Comparison of ENCODE assay signal across 8 cellular contexts in genomic region chr17:32936894-32937500, GRCh38. TPM values are rescaled to one million over a fixed set of nuclear protein-coding genes. Genes with fewer than 3 reads are reported as not detected.
A peak's percentile ranks its signal among the peaks of the same experiment; 100 is the strongest.
DNase-seq lines count a peak whose midpoint lies in the region; ATAC-seq and TF ChIP-seq lines count a peak whose summit lies in the region.

No MANE protein-coding gene starts in this region.

- H3K79me2 ChIP-seq in Loucy (ENCODE audit: insufficient read depth, low read length) (no peaks in the 10 kb centered on the region), mammary epithelial cell (ENCODE audit: insufficient read depth, low read length) (no peaks in the 10 kb centered on the region)

- H2AFZ ChIP-seq in Loucy (ENCODE audit: low read length): peak overlapping the region; percentile 85
- H2AFZ ChIP-seq in mammary epithelial cell (ENCODE audit: low read depth, low read length): peak overlapping the region; percentile 72

- H3K27me3 ChIP-seq in Loucy (ENCODE audit: insufficient read depth, low read length, poor library complexity, severe bottlenecking): no peaks in the 10 kb centered on the region
- no peaks in the 10 kb centered on the region for H3K27me3 ChIP-seq in mammary epithelial cell (ENCODE audit: insufficient read depth, low read length)

- peak overlapping the region; percentile 43 for H3K27ac ChIP-seq in mammary epithelial cell (ENCODE audit: insufficient read depth, low read depth, low read length)

- TF ChIP-seq CTCF in Loucy (conservative IDR thresholded peaks at IDR 0.05; ENCODE audit: low read length) (peak; percentile 81), WI38 (IDR thresholded peaks at IDR 0.05; ENCODE audit: low read depth, low read length) (peak; percentile 69), mammary epithelial cell (conservative IDR thresholded peaks at IDR 0.05 in 1 of 2, IDR thresholded peaks at IDR 0.05 in 1 of 2; ENCODE audit: extremely low read depth in 1 of 2, insufficient read depth in 1 of 2, low read depth in 1 of 2, low read length in 2 of 2) (peak; percentile 77 to 81)

- H3K4me1 ChIP-seq in Loucy (ENCODE audit: insufficient read depth, low read length, poor library complexity, severe bottlenecking) (no peaks in the 10 kb centered on the region), mammary epithelial cell (ENCODE audit: insufficient read depth, low read length) (peaks cover 17% of the 10 kb centered on the region)

- no TSS peak for BruUV-seq in mammary epithelial cell (replicated peaks; lab: Mats Ljungman, UMichigan)

- dilution Hi-C loops in mammary epithelial cell (cut with HindIII; ENCODE audit: low sequenced_read_pairs): loop anchor here (10.0 kb wide), 1 partner anchor 62 kb away; the partner anchor contains the start of gene MYO1D

- DNase-seq in EL: peak; percentile 67
- DNase-seq in mammary epithelial cell: peak; percentile 59
- peak; percentile 72 for DNase-seq in iris pigment epithelial cell (ENCODE audit: low read depth)
- DNase-seq in stimulated activated CD4-positive, alpha-beta T cell treated with anti-CD3 and anti-CD28 coated beads, Interleukin-15, amount 100 ng/mL, for 24 hours: peak; percentile 81

- 0 out of 2 replicates have a peak, but pooled peaks cover 4% of the 10 kb centered on the region for H3K9me3 ChIP-seq in Loucy (ENCODE audit: insufficient read depth, low read depth, low read length)
- no peaks in the 10 kb centered on the region for H3K9me3 ChIP-seq in mammary epithelial cell (replicated peaks; ENCODE audit: insufficient read depth, low read length)

- intact Hi-C loops in mammary epithelial cell (cut with micrococcal nuclease): loop anchor here (1.0 to 10.0 kb wide), 3 partner anchors 60 to 348 kb away; partner anchors contain the start of gene MYO1D

- H3K4me3 ChIP-seq in Loucy (ENCODE audit: low read length, poor library complexity, severe bottlenecking): no peak overlapping the region
- H3K4me3 ChIP-seq in WI38 (ENCODE audit: low read depth, low read length): no peak overlapping the region
- no peak overlapping the region for H3K4me3 ChIP-seq in mammary epithelial cell (replicated peaks in 1 of 3; ENCODE audit: insufficient read depth in 1 of 3, low read depth in 2 of 3, low read length in 3 of 3)

- WGBS in mammary epithelial cell (ENCODE audit: low coverage, missing lambda C conversion rate): 7% methylated on average over 14 of the region's 14 CpGs

- H3K36me3 ChIP-seq in Loucy (ENCODE audit: insufficient read depth, low read length): no peaks in the 10 kb centered on the region
- H3K36me3 ChIP-seq in mammary epithelial cell (ENCODE audit: insufficient read depth, low read length): no peaks in the 10 kb centered on the region

- no peak overlapping the region for H3K9ac ChIP-seq in Loucy (ENCODE audit: low read depth, low read length, poor library complexity, severe bottlenecking)
- H3K9ac ChIP-seq in mammary epithelial cell (ENCODE audit: insufficient read depth, low read length): no peak overlapping the region

- no peaks in the 10 kb centered on the region for H3F3A ChIP-seq in Loucy (ENCODE audit: low read depth)

- H3K9me2 ChIP-seq in Loucy (replicated peaks; ENCODE audit: low read depth, low read length): no peaks in the 10 kb centered on the region

- ATAC-seq in HG02938 (IDR thresholded peaks at IDR 0.05; ENCODE audit: unreplicated experiment) (no peak), HG03439 (IDR thresholded peaks at IDR 0.05; ENCODE audit: unreplicated experiment) (no peak)

- H4K20me1 ChIP-seq in Loucy (ENCODE audit: insufficient read depth, low read length, poor library complexity, severe bottlenecking): no peaks in the 10 kb centered on the region
- H4K20me1 ChIP-seq in mammary epithelial cell (ENCODE audit: insufficient read depth, low read length): no peaks in the 10 kb centered on the region

- H3K4me2 ChIP-seq in Loucy (ENCODE audit: low read depth, low read length, poor library complexity, severe bottlenecking): peak overlapping the region; percentile 38
- peak overlapping the region; percentile 27 for H3K4me2 ChIP-seq in mammary epithelial cell (ENCODE audit: insufficient read depth, low read depth, low read length)

- CTCF ChIA-PET in mammary epithelial cell (lab: Charles Lee; ENCODE audit: low non-redundant PET): no interaction called here

- in situ Hi-C loops in mammary epithelial cell (cut with MboI; ENCODE audit: low sequenced_read_pairs in 2 of 2): no loop called here

RNA-seq across cellular contexts. Expression of gene TMEM98, which starts 9.0 kb away (rescaled TPM):
- total RNA-seq in mammary epithelial cell: 100 to 1,000 TPM in 1 of 2 donors, 10 to 100 TPM in 1; 39.5 to 127 TPM
- polyA plus RNA-seq in mammary epithelial cell: 91.0 TPM
- 37.2 TPM for polyA minus RNA-seq in mammary epithelial cell

RNA-seq across cellular contexts. Expression of gene SPACA3, which starts 54.6 kb away (rescaled TPM):
- not detected for total RNA-seq in mammary epithelial cell
- 0.27 TPM for polyA plus RNA-seq in mammary epithelial cell
- polyA minus RNA-seq in mammary epithelial cell: not detected
